In the genomic region with DNA sequence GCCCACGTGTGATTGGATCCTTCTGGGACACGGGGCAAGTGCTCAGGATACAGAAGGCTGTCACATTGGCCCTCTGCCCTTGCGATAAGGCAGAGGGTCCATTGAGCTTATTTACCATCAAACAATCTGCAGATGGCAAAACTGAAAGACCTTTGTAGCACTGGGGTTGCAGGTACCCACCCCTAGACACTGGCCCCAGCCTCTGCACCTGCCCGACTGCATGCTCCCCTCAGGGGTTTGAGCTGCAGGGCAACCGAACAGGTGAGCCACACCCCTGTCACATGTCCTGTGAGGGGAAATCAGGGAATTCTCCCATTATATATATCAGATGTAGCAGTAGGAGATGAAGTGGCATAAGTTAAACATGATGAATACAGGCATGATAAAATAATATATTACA, we compare ENCODE assay signal across 14 cellular contexts. TPM values are rescaled to one million over a fixed set of nuclear protein-coding genes. Genes with fewer than 3 reads are reported as not detected.
"Had no signal": no experiment of that assay in that cellular context is flagged by ENCODE, and none has a peak within 500 bp of the region (broad histone marks: within the 10 kb centered on the region; RNA-seq: fewer than 3 reads in every experiment).

No MANE protein-coding gene starts in this region.

RNA-seq across cellular contexts. Expression of gene TGIF2LX, which starts 21.4 kb away (rescaled TPM):
- total RNA-seq: stomach, subcutaneous adipose tissue, suprapubic skin, temporal lobe, thoracic aorta, thyroid gland, tibial nerve, transverse colon, upper lobe of left lung, upper lobe of right lung, ureter, urinary bladder, uterus, vagina had no signal
